In the genomic region with DNA sequence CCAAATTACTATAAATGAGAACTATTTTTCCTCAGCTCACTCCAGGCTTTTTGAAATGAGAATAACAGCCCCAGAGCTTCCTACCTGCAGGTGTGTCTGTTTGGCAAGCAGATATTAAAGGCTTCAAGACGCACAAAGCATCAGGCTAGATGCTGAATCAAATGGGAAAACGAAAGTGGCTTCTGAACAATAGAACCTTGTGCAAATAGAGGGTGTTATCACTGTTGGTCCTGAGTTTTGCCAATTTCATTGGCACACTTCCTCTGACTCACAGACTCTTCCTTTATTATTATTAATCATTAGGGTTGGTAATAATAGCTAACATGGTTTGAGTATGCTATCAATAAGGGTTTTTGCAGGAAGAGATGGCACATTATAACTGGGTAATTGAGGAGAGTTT, we compare ENCODE assay signal across 26 cellular contexts. TPM values are rescaled to one million over a fixed set of nuclear protein-coding genes. Genes with fewer than 3 reads are reported as not detected.
DNase-seq lines count a peak whose midpoint lies in the region; ATAC-seq, FAIRE-seq and TF ChIP-seq lines count a peak whose summit lies in the region.
"Had no signal": no experiment of that assay in that cellular context is flagged by ENCODE, and none has a peak within 500 bp of the region (broad histone marks: within the 10 kb centered on the region; RNA-seq: fewer than 3 reads in every experiment).

No MANE protein-coding gene starts in this region.

- peaks cover 0 to 2% of the 10 kb centered on the region in 2 experiments; a peak in 1 of 4 replicates for H3K27me3 ChIP-seq in GM12878 (replicated peaks in 1 of 2; ENCODE audit: control insufficient read depth in 2 of 2, insufficient read depth in 2 of 2, low read length in 1 of 2)
- H3K27me3 ChIP-seq: uterus had no signal

- no peaks in the 10 kb centered on the region for H3K4me1 Mint-ChIP-seq in activated naive CD8-positive, alpha-beta T cell treated with anti-CD3 and anti-CD28 coated beads, Interleukin-2, amount 50 U/mL, for 24 hours
- H3K4me1 Mint-ChIP-seq: nephron progenitor cell had no signal

- in situ Hi-C loops in GM12878 (cut with MboI), result no loop called here

- FAIRE-seq in GM12878 (lab: Jason Lieb, UNC), result no peak
- FAIRE-seq: astrocyte, frontal cortex had no signal

- H3K27ac Mint-ChIP-seq in activated naive CD8-positive, alpha-beta T cell treated with anti-CD3 and anti-CD28 coated beads, Interleukin-2, amount 50 U/mL, for 24 hours, result no peak overlapping the region
- H3K27ac Mint-ChIP-seq: HFFc6, nephron progenitor cell had no signal

- CTCF ChIA-PET in GM12878 (lab: Yijun Ruan, JAX), result no interaction called here

- no peak overlapping the region for H3K4me3 ChIP-seq in GM12878
- H3K4me3 ChIP-seq: psoas muscle, skin epidermis, uterus had no signal

- no peaks in the 10 kb centered on the region for H3K9me3 ChIP-seq in GM12878 (replicated peaks; ENCODE audit: control insufficient read depth, insufficient read depth, low read length)
- H3K9me3 ChIP-seq: psoas muscle, uterus had no signal

- no peak for TF ChIP-seq CTCF in GM12878 (IDR thresholded peaks at IDR 0.05 in 2 of 3, conservative IDR thresholded peaks at IDR 0.05 in 1 of 3; ENCODE audit: control insufficient read depth in 2 of 3, extremely low read depth in 1 of 3, insufficient read depth in 1 of 3, low read depth in 3 of 3, low read length in 3 of 3)

- TF ChIP-seq POLR2A in GM12878 (IDR thresholded peaks at IDR 0.05; ENCODE audit: low read depth, low read length), result no peak

- POLR2A ChIA-PET in GM12878 (lab: Charles Lee), result no interaction called here

- no peak overlapping the region for H3K27ac ChIP-seq in GM12878 (ENCODE audit: control insufficient read depth, insufficient read depth)
- H3K27ac ChIP-seq: psoas muscle, skin epidermis, uterus, VCaP had no signal

- H3K9me3 Mint-ChIP-seq in activated naive CD8-positive, alpha-beta T cell treated with anti-CD3 and anti-CD28 coated beads, Interleukin-2, amount 50 U/mL, for 24 hours, result no peaks in the 10 kb centered on the region
- H3K9me3 Mint-ChIP-seq: HFFc6, nephron progenitor cell had no signal

- H3K4me2 ChIP-seq in GM12878 (ENCODE audit: control insufficient read depth, insufficient read depth), result no peak overlapping the region

- no peaks in the 10 kb centered on the region for H4K20me1 ChIP-seq in GM12878 (ENCODE audit: control insufficient read depth, insufficient read depth)

- SMC1A ChIA-PET in GM12878 (lab: Charles Lee; ENCODE audit: uncharacterized antibody, unreplicated experiment), result no interaction called here

- H3K79me2 ChIP-seq in GM12878 (ENCODE audit: control insufficient read depth, insufficient read depth, low read length), result no peaks in the 10 kb centered on the region

- no peaks in the 10 kb centered on the region for H3K4me1 ChIP-seq in GM12878 (ENCODE audit: control insufficient read depth, insufficient read depth, low read length)
- H3K4me1 ChIP-seq: psoas muscle, uterus had no signal

- peaks cover 48% of the 10 kb centered on the region for H3K27me3 Mint-ChIP-seq in activated naive CD8-positive, alpha-beta T cell treated with anti-CD3 and anti-CD28 coated beads, Interleukin-2, amount 50 U/mL, for 24 hours

- no peaks in the 10 kb centered on the region for H3K36me3 Mint-ChIP-seq in activated naive CD8-positive, alpha-beta T cell treated with anti-CD3 and anti-CD28 coated beads, Interleukin-2, amount 50 U/mL, for 24 hours (ENCODE audit: low read depth)

- no TSS peak for BruUV-seq in GM12878 (replicated peaks; lab: Mats Ljungman, UMichigan)

- peak; percentile 53 for ATAC-seq in GM19463 (IDR thresholded peaks at IDR 0.05; ENCODE audit: unreplicated experiment)
- ATAC-seq in GM12878, result peak; percentile 55
- ATAC-seq in activated naive CD8-positive, alpha-beta T cell treated with anti-CD3 and anti-CD28 coated beads, Interleukin-2, amount 50 U/mL, for 24 hours, result no peak
- no peak for ATAC-seq in HG03175 (IDR thresholded peaks at IDR 0.05; ENCODE audit: unreplicated experiment)
- ATAC-seq: psoas muscle had no signal

- 0% methylated on average over 2 of the region's 2 CpGs for WGBS in GM12878 (ENCODE audit: insufficient coverage, insufficient replicate concordance, low lambda C conversion rate, missing lambda C conversion rate)

- peak; percentile 82 for DNase-seq in NCI-H2029 (lab: John Stamatoyannopoulos, UW)
- no peak for DNase-seq in GM12878 (ENCODE audit: low read depth, low spot score)
- peak; percentile 50 for DNase-seq in mucosa of gallbladder (ENCODE audit: low spot score)
- DNase-seq in activated naive CD8-positive, alpha-beta T cell treated with anti-CD3 and anti-CD28 coated beads, Interleukin-2, amount 50 U/mL, for 24 hours, result no peak
- DNase-seq in nucleus accumbens (lab: John Stamatoyannopoulos, UW), result no peak
- DNase-seq: activated CD4-positive, alpha-beta T cell treated with anti-CD3 and anti-CD28 coated beads, Interleukin-2, amount 50 U/mL, for 48 hours; activated naive CD4-positive, alpha-beta T cell treated with Interleukin-2 at 50 U/mL for 16 hours; activated T-cell treated with anti-CD3 and anti-CD28 coated beads for 4 hours; AML-193; GDM1; HFFc6; NCI-H2171 treated with DMSO at 0.1 percent for 48 hours; nephron progenitor cell; psoas muscle; SHP77; stimulated activated CD8-positive, alpha-beta memory T cell treated with anti-CD3 and anti-CD28 coated beads, Interleukin-4, amount 100 ng/mL, for 48 hours; substantia nigra; uterus had no signal

- no peak overlapping the region for H3K4me3 Mint-ChIP-seq in activated naive CD8-positive, alpha-beta T cell treated with anti-CD3 and anti-CD28 coated beads, Interleukin-2, amount 50 U/mL, for 24 hours
- H3K4me3 Mint-ChIP-seq: HFFc6, nephron progenitor cell had no signal

- RAD21 ChIA-PET in GM12878 (lab: Charles Lee; ENCODE audit: unreplicated experiment), result no interaction called here

- H3K36me3 ChIP-seq in GM12878 (ENCODE audit: control insufficient read depth in 2 of 2, insufficient read depth in 2 of 2, low read length in 1 of 2), result no peaks in the 10 kb centered on the region
- H3K36me3 ChIP-seq: uterus had no signal

- no peak overlapping the region for H2AFZ ChIP-seq in GM12878 (ENCODE audit: control insufficient read depth, low read depth, low read length)

- intact Hi-C loops in GM12878 (cut with micrococcal nuclease; ENCODE audit: unreplicated experiment), result no loop called here

- TF ChIP-seq EP300 in GM12878 (IDR thresholded peaks at IDR 0.05; ENCODE audit: borderline replicate concordance in 1 of 2, control insufficient read depth in 1 of 2, low read depth in 2 of 2, low read length in 2 of 2), result no peak

- no peak overlapping the region for H3K9ac ChIP-seq in GM12878 (ENCODE audit: control insufficient read depth, insufficient read depth, low read length)

- no peak for TF ChIP-seq RAD21 in GM12878 (IDR thresholded peaks at IDR 0.05; ENCODE audit: insufficient read depth, low read depth, low read length)

TF ChIP-seq in GM12878, 131 proteins besides CTCF, POLR2A, EP300 and RAD21:
- TF ChIP-seq, protein P1, sequence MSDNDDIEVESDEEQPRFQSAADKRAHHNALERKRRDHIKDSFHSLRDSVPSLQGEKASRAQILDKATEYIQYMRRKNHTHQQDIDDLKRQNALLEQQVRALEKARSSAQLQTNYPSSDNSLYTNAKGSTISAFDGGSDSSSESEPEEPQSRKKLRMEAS (IDR thresholded peaks at IDR 0.05; ENCODE audit: low read depth, low read length), result no peak
- TF ChIP-seq ETV6 (conservative IDR thresholded peaks at IDR 0.05 in 1 of 2, IDR thresholded peaks at IDR 0.05 in 1 of 2; ENCODE audit: borderline replicate concordance in 1 of 2, low read depth in 1 of 2) (peak in 1 of 2 experiments; percentile 34; a peak in 1 of 4 replicates), SMAD5 (IDR thresholded peaks at IDR 0.05; ENCODE audit: low read depth) (no peak), ASH2L (IDR thresholded peaks at IDR 0.05; ENCODE audit: borderline replicate concordance, low read depth) (no peak)
TF ChIP-seq in GM12878: peak in this region for 1.

RNA-seq across cellular contexts. Expression of a gene that starts 13.4 kb away (rescaled TPM):
- not detected in 2 replicates for total RNA-seq in GM12878 (2013; cell fraction: nucleolus; rRNA removed)
- total RNA-seq in GM12878 (2014; rRNA removed) (not detected in 2 replicates), GM12878 (2014; rRNA removed; fragmentation: Illumina TruSeq; extraction: Trizol) (not detected in 2 replicates), GM12878 (2021) (not detected in 2 replicates), mucosa of gallbladder (154 TPM)
- not detected for polyA plus RNA-seq in GM12878 (2011; ENCODE audit: low read depth)
- polyA plus RNA-seq in GM12878 (2011; rRNA removed) (not detected in 2 replicates), GM12878 (2014; fragmentation: Illumina TruSeq; extraction: Trizol) (not detected in 2 replicates), GM12878 (2014; fragmentation: Nextera tagmentation; extraction: Ambion mirVana) (not detected), GM12878 (2014; rRNA removed) (not detected in 2 replicates), GM12878 (2016; fragmentation: Nextera tagmentation; extraction: Ambion mirVana) (not detected)
- polyA plus RNA-seq in GM12878 (2011; cell fraction: cytosol; rRNA removed), result not detected in 2 replicates
- not detected in 2 replicates for polyA plus RNA-seq in GM12878 (2011; cell fraction: nucleus; rRNA removed)
- not detected in 2 replicates for polyA plus RNA-seq in GM12878 (2012)
- not detected in 2 replicates for polyA minus RNA-seq in GM12878 (2011; rRNA and poly(A)+ RNA removed)
- not detected in 2 replicates for polyA minus RNA-seq in GM12878 (2011; cell fraction: cytosol; rRNA and poly(A)+ RNA removed)
- not detected in 2 replicates for polyA minus RNA-seq in GM12878 (2011; cell fraction: nucleus; rRNA and poly(A)+ RNA removed)
- total RNA-seq: HFFc6; mesenteric fat pad; T-helper 1 cell treated with Interleukin-12 subunit alpha and Interleukin-12 subunit beta and Interleukin-4 antibody, amounts not matched to agents 30 ng/mL and 1 ng/mL, for 36 hours had no signal

Comparison
In these comparisons a context has a peak if more than half of its experiments do, and no peak if none do; other contexts are left out.
1. ATAC-seq: peak in GM19463 (single experiment) and GM12878 (single experiment); none in activated naive CD8-positive, alpha-beta T cell treated with anti-CD3 and anti-CD28 coated beads, Interleukin-2, amount 50 U/mL, for 24 hours (single experiment) and HG03175 (single experiment).
2. DNase-seq: peak in NCI-H2029 (single experiment) and mucosa of gallbladder (single experiment); none in GM12878 (single experiment), activated naive CD8-positive, alpha-beta T cell treated with anti-CD3 and anti-CD28 coated beads, Interleukin-2, amount 50 U/mL, for 24 hours (single experiment) and nucleus accumbens (0 of 56).
3. RNA of a gene that starts 13.4 kb away (total RNA-seq): 154 TPM in mucosa of gallbladder (single experiment); not detected in GM12878; every median in the first group is over 100 times any median in the second.